ENCODE assay signal across 31 cellular contexts in the genomic region with DNA sequence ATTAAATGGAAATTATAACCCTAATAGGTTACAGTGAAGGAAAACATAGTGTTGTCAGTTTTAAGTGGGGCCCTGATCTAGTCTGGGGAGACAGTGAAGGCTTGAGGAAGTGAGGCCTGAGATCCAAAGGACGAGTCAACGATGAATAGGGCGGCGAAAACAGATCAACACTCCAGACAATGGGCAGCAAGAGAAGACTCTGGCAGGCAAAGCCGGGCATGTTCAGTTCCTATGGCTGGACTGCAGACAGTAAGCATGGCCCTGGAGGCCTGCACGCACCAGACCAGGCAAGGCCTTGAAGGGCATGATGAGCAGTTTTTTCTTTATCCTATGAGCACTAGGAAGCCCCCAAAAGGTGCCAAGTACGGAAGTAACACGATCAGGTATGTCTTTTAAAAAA.
DNase-seq lines count a peak whose midpoint lies in the region; ATAC-seq and TF ChIP-seq lines count a peak whose summit lies in the region.
"Had no signal": no experiment of that assay in that cellular context is flagged by ENCODE, and none has a peak within 500 bp of the region (broad histone marks: within the 10 kb centered on the region; RNA-seq: fewer than 3 reads in every experiment).

No MANE protein-coding gene starts in this region.

- no peak for ATAC-seq in activated naive CD4-positive, alpha-beta T cell treated with anti-CD3 and anti-CD28 coated beads, Interleukin-2, amount 50 U/mL, for 72 hours
- ATAC-seq in HG02610 (IDR thresholded peaks at IDR 0.05; ENCODE audit: unreplicated experiment) = no peak
- ATAC-seq: effector memory CD8-positive, alpha-beta T cell; gastrocnemius medialis; left lobe of liver; naive thymus-derived CD4-positive, alpha-beta T cell; Panc1 had no signal

- peaks cover 2% of the 10 kb centered on the region for H3K4me1 Mint-ChIP-seq in activated naive CD4-positive, alpha-beta T cell treated with anti-CD3 and anti-CD28 coated beads for 36 hours (ENCODE audit: low read depth)
- H3K4me1 Mint-ChIP-seq in chondrocyte (ENCODE audit: low read depth) = peaks cover 6% of the 10 kb centered on the region

- CTCF ChIA-PET in activated naive CD4-positive, alpha-beta T cell treated with anti-CD3 and anti-CD28 coated beads for 36 hours (lab: Charles Lee) = interaction anchor here (3.9 kb wide), 1 partner anchor 12 kb away, joined by 21 read pairs; no protein-coding TSS in a partner anchor

- no peaks in the 10 kb centered on the region for H3K9me3 ChIP-seq in mesodermal cell (ENCODE audit: control insufficient read depth, low read length)
- H3K9me3 ChIP-seq: colonic mucosa, gastrocnemius medialis, stomach, tibial nerve had no signal

- WGBS in mesodermal cell (ENCODE audit: insufficient coverage in 2 of 2), 2 experiments = 96% methylated on average over 6 to 8 of the region's 8 CpGs

- no peak overlapping the region for H3K4me3 Mint-ChIP-seq in activated naive CD4-positive, alpha-beta T cell treated with anti-CD3 and anti-CD28 coated beads for 36 hours
- H3K4me3 Mint-ChIP-seq in chondrocyte (ENCODE audit: unreplicated experiment) = no peak overlapping the region
- H3K4me3 Mint-ChIP-seq: activated B cell treated with CpG ODN at 0.5 μM for 24 hours; CD8-positive, alpha-beta memory T cell; effector memory CD8-positive, alpha-beta T cell; HFFc6; naive thymus-derived CD4-positive, alpha-beta T cell had no signal

- no peaks in the 10 kb centered on the region for H3K9me3 Mint-ChIP-seq in activated naive CD4-positive, alpha-beta T cell treated with anti-CD3 and anti-CD28 coated beads for 36 hours
- H3K9me3 Mint-ChIP-seq in activated naive CD4-positive, alpha-beta T cell treated with anti-CD3 and anti-CD28 coated beads, Interleukin-2, amount 50 U/mL, for 72 hours = no peaks in the 10 kb centered on the region
- H3K9me3 Mint-ChIP-seq in chondrocyte (ENCODE audit: low read depth) = no peaks in the 10 kb centered on the region
- H3K9me3 Mint-ChIP-seq: activated B cell treated with CpG ODN at 0.5 μM for 24 hours; CD8-positive, alpha-beta memory T cell; effector memory CD8-positive, alpha-beta T cell; HFFc6 had no signal

- no peaks in the 10 kb centered on the region for H3K27me3 Mint-ChIP-seq in activated naive CD4-positive, alpha-beta T cell treated with anti-CD3 and anti-CD28 coated beads for 36 hours (ENCODE audit: low read depth)
- H3K27me3 Mint-ChIP-seq in chondrocyte (ENCODE audit: low read depth) = no peaks in the 10 kb centered on the region
- H3K27me3 Mint-ChIP-seq: activated B cell treated with CpG ODN at 0.5 μM for 24 hours; CD8-positive, alpha-beta memory T cell; effector memory CD8-positive, alpha-beta T cell; naive thymus-derived CD4-positive, alpha-beta T cell had no signal

- peaks cover 19% of the 10 kb centered on the region for H3K36me3 Mint-ChIP-seq in activated naive CD4-positive, alpha-beta T cell treated with anti-CD3 and anti-CD28 coated beads for 36 hours (ENCODE audit: low read depth)
- no peaks in the 10 kb centered on the region for H3K36me3 Mint-ChIP-seq in activated naive CD4-positive, alpha-beta T cell treated with anti-CD3 and anti-CD28 coated beads, Interleukin-2, amount 50 U/mL, for 72 hours
- H3K36me3 Mint-ChIP-seq in chondrocyte (ENCODE audit: low read depth) = peaks cover 10% of the 10 kb centered on the region

- intact Hi-C loops in activated naive CD4-positive, alpha-beta T cell treated with anti-CD3 and anti-CD28 coated beads for 36 hours (cut with micrococcal nuclease) = no loop called here

- peak overlapping the region; percentile 59 for H3K27ac ChIP-seq in mesodermal cell (ENCODE audit: low read depth, low read length, severe bottlenecking)
- H3K27ac ChIP-seq in temporal lobe (ENCODE audit: low read depth, low read length) = peak overlapping the region; percentile 56
- H3K27ac ChIP-seq: colonic mucosa, gastrocnemius medialis, GM23248, hepatocyte, tibial nerve had no signal

- H3K4me1 ChIP-seq in mesodermal cell (ENCODE audit: control insufficient read depth, insufficient read depth, low read length, poor library complexity, severe bottlenecking) = peaks cover 9% of the 10 kb centered on the region
- H3K4me1 ChIP-seq: colonic mucosa had no signal

- H3K36me3 ChIP-seq in mesodermal cell (ENCODE audit: control insufficient read depth, insufficient read depth, low read length) = peaks cover 54% of the 10 kb centered on the region
- H3K36me3 ChIP-seq: colonic mucosa had no signal

- H3K27ac Mint-ChIP-seq in activated naive CD4-positive, alpha-beta T cell treated with anti-CD3 and anti-CD28 coated beads for 36 hours = peak overlapping the region; percentile 25
- H3K27ac Mint-ChIP-seq in activated naive CD4-positive, alpha-beta T cell treated with anti-CD3 and anti-CD28 coated beads, Interleukin-2, amount 50 U/mL, for 72 hours = peak overlapping the region in 1 of 2 donors; percentile 94
- H3K27ac Mint-ChIP-seq in chondrocyte (ENCODE audit: unreplicated experiment) = no peak overlapping the region
- H3K27ac Mint-ChIP-seq: activated B cell treated with CpG ODN at 0.5 μM for 24 hours, HFFc6 had no signal

- no peak for TF ChIP-seq CTCF in chondrocyte (IDR thresholded peaks at IDR 0.05)

- no peak overlapping the region for H3K4me3 ChIP-seq in mesodermal cell (ENCODE audit: extremely low read depth, insufficient read depth, low read length, poor library complexity, severe bottlenecking)
- H3K4me3 ChIP-seq: colonic mucosa, gastrocnemius medialis, GM23248, hepatocyte, stomach, tibial nerve had no signal

- DNase-seq in activated naive CD4-positive, alpha-beta T cell treated with anti-CD3 and anti-CD28 coated beads for 36 hours = no peak
- no peak for DNase-seq in activated naive CD4-positive, alpha-beta T cell treated with anti-CD3 and anti-CD28 coated beads, Interleukin-2, amount 50 U/mL, for 72 hours (ENCODE audit: low spot score in 2 of 2)
- DNase-seq in chondrocyte (ENCODE audit: low spot score) (peak; percentile 37), DMS79 (lab: John Stamatoyannopoulos, UW) (no peak)
- no peak for DNase-seq in activated CD4-positive, alpha-beta T cell treated with anti-CD3 and anti-CD28 coated beads for 48 hours
- DNase-seq: activated B cell treated with CpG ODN at 0.5 μM for 24 hours; activated CD4-positive, alpha-beta T cell treated with anti-CD3 and anti-CD28 coated beads, Interleukin-2, amount 50 U/mL, for 48 hours; activated CD8-positive, alpha-beta memory T cell treated with anti-CD3 and anti-CD28 coated beads, Interleukin-2, amount 50 U/mL, for 48 hours; activated effector memory CD4-positive, alpha-beta T cell treated with anti-CD3 and anti-CD28 coated beads, Interleukin-2, amount 50 U/mL, for 16 hours; CD8-positive, alpha-beta memory T cell; colonic mucosa; effector memory CD8-positive, alpha-beta T cell; gastrocnemius medialis; GM23248; HFFc6; mesenchymal stem cell; naive thymus-derived CD4-positive, alpha-beta T cell; NCI-H1105 treated with DMSO at 0.1 percent for 48 hours; NCI-H2029; occipital lobe; SIG-M5; stomach; SW 1271; T1000 had no signal
